ENCODE assay signal across 8 cellular contexts in genomic region chr14:50064993-50065392, GRCh38. TPM values are rescaled to one million over a fixed set of nuclear protein-coding genes. Genes with fewer than 3 reads are reported as not detected.
A peak's percentile ranks its signal among the peaks of the same experiment; 100 is the strongest.
DNase-seq lines count a peak whose midpoint lies in the region; ATAC-seq, FAIRE-seq and TF ChIP-seq lines count a peak whose summit lies in the region.

No MANE protein-coding gene starts in this region.

- ATAC-seq in GM18519 (IDR thresholded peaks at IDR 0.05; ENCODE audit: low FRiP score, unreplicated experiment) (peak; percentile 51), HG02798 (IDR thresholded peaks at IDR 0.05; ENCODE audit: poor library complexity, unreplicated experiment) (peak; percentile 71)
- ATAC-seq in natural killer cell treated with Interleukin-12 subunit alpha and Interleukin-12 subunit beta and Interleukin-15 and Interleukin-18, amount 100 ng/mL, for 72 hours: peak; percentile 67 to 69

- FAIRE-seq in HTR-8/SVneo (lab: Jason Lieb, UNC): no peak

- no peak for TF ChIP-seq CTCF in OCI-LY1 (IDR thresholded peaks at IDR 0.05; ENCODE audit: low read length)
- no peak for TF ChIP-seq CTCF in RWPE1 (conservative IDR thresholded peaks at IDR 0.05; ENCODE audit: low read depth)

- H3F3A ChIP-seq in OCI-LY1 (ENCODE audit: insufficient read depth, low read length): no peaks in the 10 kb centered on the region; the same call in 1 of the 2 replicates

- H3K79me2 ChIP-seq in OCI-LY1 (ENCODE audit: insufficient read depth, low read length): no peaks in the 10 kb centered on the region

- POLR2A ChIA-PET in RWPE1 (lab: Yijun Ruan, JAX; ENCODE audit: low non-redundant PET): no interaction called here

- peaks cover 42% of the 10 kb centered on the region for H3K36me3 Mint-ChIP-seq in activated naive CD4-positive, alpha-beta T cell treated with anti-CD3 and anti-CD28 coated beads, Interleukin-2, amount 10 ng/mL, durations not matched to agents 7 days and 5 days
- H3K36me3 Mint-ChIP-seq in natural killer cell treated with Interleukin-12 subunit alpha and Interleukin-12 subunit beta and Interleukin-15 and Interleukin-18, amount 100 ng/mL, for 72 hours: peaks cover 5% of the 10 kb centered on the region

- DNase-seq in activated naive CD4-positive, alpha-beta T cell treated with anti-CD3 and anti-CD28 coated beads, Interleukin-2, amount 10 ng/mL, durations not matched to agents 7 days and 5 days: peak; percentile 80
- peak; percentile 85 for DNase-seq in natural killer cell treated with Interleukin-12 subunit alpha and Interleukin-12 subunit beta and Interleukin-15 and Interleukin-18, amount 100 ng/mL, for 72 hours (ENCODE audit: low spot score)
- DNase-seq in RWPE1 (ENCODE audit: low spot score): no peak
- DNase-seq in HTR-8/SVneo (ENCODE audit: insufficient read length, low spot score): no peak
- DNase-seq in NCI-H524 (lab: John Stamatoyannopoulos, UW): no peak

- H4K20me1 ChIP-seq in OCI-LY1 (ENCODE audit: insufficient read depth, low read length): no peaks in the 10 kb centered on the region

- no peaks in the 10 kb centered on the region for H3K36me3 ChIP-seq in OCI-LY1 (ENCODE audit: insufficient read depth, low read length)

- H3K9me3 ChIP-seq in OCI-LY1 (ENCODE audit: low read length): no peaks in the 10 kb centered on the region

- no peaks in the 10 kb centered on the region for H3K27me3 Mint-ChIP-seq in activated naive CD4-positive, alpha-beta T cell treated with anti-CD3 and anti-CD28 coated beads, Interleukin-2, amount 10 ng/mL, durations not matched to agents 7 days and 5 days
- no peaks in the 10 kb centered on the region for H3K27me3 Mint-ChIP-seq in natural killer cell treated with Interleukin-12 subunit alpha and Interleukin-12 subunit beta and Interleukin-15 and Interleukin-18, amount 100 ng/mL, for 72 hours

- H3K4me2 ChIP-seq in OCI-LY1 (ENCODE audit: low read length): peak overlapping the region; percentile 19; the same call in 1 of the 2 replicates

- peak overlapping the region; percentile 100 for H3K27ac Mint-ChIP-seq in activated naive CD4-positive, alpha-beta T cell treated with anti-CD3 and anti-CD28 coated beads, Interleukin-2, amount 10 ng/mL, durations not matched to agents 7 days and 5 days
- peak overlapping the region; percentile 97 to 98 for H3K27ac Mint-ChIP-seq in natural killer cell treated with Interleukin-12 subunit alpha and Interleukin-12 subunit beta and Interleukin-15 and Interleukin-18, amount 100 ng/mL, for 72 hours

- H3K27ac ChIP-seq in OCI-LY1 (ENCODE audit: low read depth, low read length, poor library complexity, severe bottlenecking) (no peak overlapping the region), RWPE1 (no peak overlapping the region)

- peaks cover 43% of the 10 kb centered on the region for H3K4me1 ChIP-seq in OCI-LY1 (ENCODE audit: insufficient read depth, low read length, severe bottlenecking)

- peak overlapping the region; percentile 37 for H3K4me3 Mint-ChIP-seq in activated naive CD4-positive, alpha-beta T cell treated with anti-CD3 and anti-CD28 coated beads, Interleukin-2, amount 10 ng/mL, durations not matched to agents 7 days and 5 days
- H3K4me3 Mint-ChIP-seq in natural killer cell treated with Interleukin-12 subunit alpha and Interleukin-12 subunit beta and Interleukin-15 and Interleukin-18, amount 100 ng/mL, for 72 hours: peak overlapping the region; percentile 90

- no peak overlapping the region for H3K4me3 ChIP-seq in OCI-LY1 (ENCODE audit: low read depth, low read length, poor library complexity, severe bottlenecking)

- no peak overlapping the region for H3K9ac ChIP-seq in OCI-LY1 (ENCODE audit: low read length)

- no peaks in the 10 kb centered on the region for H3K27me3 ChIP-seq in OCI-LY1 (ENCODE audit: insufficient read depth, low read length)

- peaks cover 80% of the 10 kb centered on the region for H3K4me1 Mint-ChIP-seq in activated naive CD4-positive, alpha-beta T cell treated with anti-CD3 and anti-CD28 coated beads, Interleukin-2, amount 10 ng/mL, durations not matched to agents 7 days and 5 days
- H3K4me1 Mint-ChIP-seq in natural killer cell treated with Interleukin-12 subunit alpha and Interleukin-12 subunit beta and Interleukin-15 and Interleukin-18, amount 100 ng/mL, for 72 hours (ENCODE audit: low read depth in 2 of 2): peaks cover 70 to 73% of the 10 kb centered on the region in 2 donors

- H3K9me2 ChIP-seq in OCI-LY1 (ENCODE audit: low read depth, low read length): no peaks in the 10 kb centered on the region

- peaks cover 3% of the 10 kb centered on the region for H3K9me3 Mint-ChIP-seq in activated naive CD4-positive, alpha-beta T cell treated with anti-CD3 and anti-CD28 coated beads, Interleukin-2, amount 10 ng/mL, durations not matched to agents 7 days and 5 days
- H3K9me3 Mint-ChIP-seq in natural killer cell treated with Interleukin-12 subunit alpha and Interleukin-12 subunit beta and Interleukin-15 and Interleukin-18, amount 100 ng/mL, for 72 hours: no peaks in the 10 kb centered on the region

- CTCF ChIA-PET in activated naive CD4-positive, alpha-beta T cell treated with anti-CD3 and anti-CD28 coated beads, Interleukin-2, amount 10 ng/mL, durations not matched to agents 7 days and 5 days (lab: Charles Lee): interaction anchor here (1.2 to 3.6 kb wide), 5 partner anchors 16 to 185 kb away, joined by 3 to 18 read pairs (median 4); no protein-coding TSS in a partner anchor
- CTCF ChIA-PET in RWPE1 (lab: Yijun Ruan, JAX): no interaction called here

- no peak overlapping the region for H2AFZ ChIP-seq in OCI-LY1 (ENCODE audit: low read length)

RNA-seq across cellular contexts. Expression of gene VCPKMT, which starts 51.4 kb away (rescaled TPM):
- 10 to 100 TPM; 14.0 to 24.6 TPM for total RNA-seq in natural killer cell treated with Interleukin-12 subunit alpha and Interleukin-12 subunit beta and Interleukin-15 and Interleukin-18, amount 100 ng/mL, for 72 hours

Comparison
In these comparisons a context has a peak if more than half of its experiments do, and no peak if none do; other contexts are left out.
1. DNase-seq: peak in activated naive CD4-positive, alpha-beta T cell treated with anti-CD3 and anti-CD28 coated beads, Interleukin-2, amount 10 ng/mL, durations not matched to agents 7 days and 5 days (single experiment) and natural killer cell treated with Interleukin-12 subunit alpha and Interleukin-12 subunit beta and Interleukin-15 and Interleukin-18, amount 100 ng/mL, for 72 hours (single experiment); none in RWPE1 (single experiment), HTR-8/SVneo (single experiment) and NCI-H524 (0 of 2).
2. Peak in every context shown above with its lines, with median percentiles within 50 percentile points of each other: ATAC-seq.